Comparison of ENCODE assay signal across 8 cellular contexts in the genomic region with DNA sequence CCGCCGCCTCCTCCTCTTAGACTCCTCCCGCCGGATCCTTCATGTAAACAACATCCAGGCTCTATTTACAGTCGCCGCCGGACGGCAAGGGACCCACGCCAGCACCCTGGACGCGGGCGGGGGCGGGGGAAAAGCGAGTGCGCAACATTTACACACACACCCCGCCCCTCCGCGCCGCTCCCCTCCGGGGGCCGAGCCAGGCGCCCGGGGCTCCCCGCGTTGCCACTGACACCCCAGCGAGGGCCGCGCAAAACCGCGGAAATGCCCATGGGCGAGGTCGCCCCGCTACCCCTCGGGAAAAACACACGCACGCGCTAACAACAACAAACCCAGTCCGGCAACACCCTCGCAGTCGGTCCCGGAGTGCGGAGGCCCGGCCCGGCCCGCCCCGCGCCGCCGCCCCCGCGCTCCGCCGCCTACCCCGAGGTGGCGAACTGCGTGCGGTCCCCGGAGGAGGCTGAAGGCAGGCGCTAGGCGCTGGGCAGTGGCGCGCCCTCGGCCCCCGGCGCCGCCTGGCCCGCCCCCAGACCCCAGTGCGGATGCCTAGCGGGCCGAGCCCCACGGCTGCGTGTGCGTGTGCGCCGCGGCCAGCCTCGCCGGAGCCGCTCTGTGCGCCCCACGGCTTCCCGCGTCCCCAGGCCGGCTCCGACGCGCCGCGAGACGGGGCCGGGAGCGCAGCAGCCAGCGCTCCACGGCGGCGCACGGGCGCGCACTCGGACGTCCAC.
DNase-seq lines count a peak whose midpoint lies in the region; ATAC-seq and TF ChIP-seq lines count a peak whose summit lies in the region.

No MANE protein-coding gene starts in this region.

- 3% methylated on average over 12 of the region's 101 CpGs for WGBS in right lobe of liver (ENCODE audit: insufficient coverage, low coverage, low lambda C conversion rate, missing lambda C conversion rate)

- intact Hi-C loops in right lobe of liver (cut with DNase I): loop anchor here in 1 of 2 donors (10.0 kb wide), 1 partner anchor 138 kb away; no protein-coding TSS in a partner anchor

- peak; percentile 68 for TF ChIP-seq POLR2A in right lobe of liver (IDR thresholded peaks at IDR 0.05)

- peak; percentile 43 for DNase-seq in GM06990 (ENCODE audit: extremely low read depth, insufficient read length)
- peak; percentile 37 to 78 for DNase-seq in NCI-H446 (lab: John Stamatoyannopoulos, UW)
- DNase-seq in activated CD4-positive, alpha-beta T cell treated with anti-CD3 and anti-CD28 coated beads, Interleukin-2, amount 50 U/mL, for 48 hours: peak; percentile 72 to 75
- DNase-seq in dermis blood vessel endothelial cell: peak; percentile 73
- DNase-seq in right lobe of liver: peak; percentile 95 to 97 (median 96)
- DNase-seq in stimulated activated CD4-positive, alpha-beta T cell treated with anti-CD3 and anti-CD28 coated beads, Interleukin-4, amount 100 ng/mL, for 1 hour: peak; percentile 79

- H3K27me3 ChIP-seq in GM06990 (replicated peaks; ENCODE audit: control insufficient read depth, insufficient read depth, low read length) (no peaks in the 10 kb centered on the region), right lobe of liver (no peaks in the 10 kb centered on the region)

- H3K4me1 ChIP-seq in right lobe of liver: peaks cover 0 to 7% (median 0%) of the 10 kb centered on the region in 4 donors

- peak overlapping the region; percentile 98 to 100 (median 99) for H3K27ac ChIP-seq in right lobe of liver

- TF ChIP-seq CTCF in GM06990 (IDR thresholded peaks at IDR 0.05; ENCODE audit: insufficient read depth, low read length, poor library complexity, severe bottlenecking): no peak
- TF ChIP-seq CTCF in right lobe of liver (IDR thresholded peaks at IDR 0.05): no peak

- H3K36me3 ChIP-seq in GM06990 (ENCODE audit: control insufficient read depth, insufficient read depth, low read length) (no peaks in the 10 kb centered on the region), right lobe of liver (no peaks in the 10 kb centered on the region)

- peak; percentile 35 for ATAC-seq in HG02623 (IDR thresholded peaks at IDR 0.05; ENCODE audit: unreplicated experiment)
- peak; percentile 82 to 91 (median 86) for ATAC-seq in right lobe of liver
- no peak for ATAC-seq in GM18873 (IDR thresholded peaks at IDR 0.05; ENCODE audit: low FRiP score, unreplicated experiment)

- H3K4me3 ChIP-seq in GM06990 (replicated peaks; ENCODE audit: low read depth, low read length): peak overlapping the region; percentile 55
- H3K4me3 ChIP-seq in right lobe of liver: peak overlapping the region; percentile 57 to 76 (median 74)

- no peaks in the 10 kb centered on the region for H3K9me3 ChIP-seq in right lobe of liver

Comparison
In these comparisons a context has a peak if more than half of its experiments do, and no peak if none do; other contexts are left out.
1. DNase-seq: peak in every context shown above with its lines; median percentile 96 in right lobe of liver; 79 in stimulated activated CD4-positive, alpha-beta T cell treated with anti-CD3 and anti-CD28 coated beads, Interleukin-4, amount 100 ng/mL, for 1 hour; 74 in activated CD4-positive, alpha-beta T cell treated with anti-CD3 and anti-CD28 coated beads, Interleukin-2, amount 50 U/mL, for 48 hours; 73 in dermis blood vessel endothelial cell; 58 in NCI-H446; 43 in GM06990.